ENCODE assay signal across 1 cellular context in the genomic region with DNA sequence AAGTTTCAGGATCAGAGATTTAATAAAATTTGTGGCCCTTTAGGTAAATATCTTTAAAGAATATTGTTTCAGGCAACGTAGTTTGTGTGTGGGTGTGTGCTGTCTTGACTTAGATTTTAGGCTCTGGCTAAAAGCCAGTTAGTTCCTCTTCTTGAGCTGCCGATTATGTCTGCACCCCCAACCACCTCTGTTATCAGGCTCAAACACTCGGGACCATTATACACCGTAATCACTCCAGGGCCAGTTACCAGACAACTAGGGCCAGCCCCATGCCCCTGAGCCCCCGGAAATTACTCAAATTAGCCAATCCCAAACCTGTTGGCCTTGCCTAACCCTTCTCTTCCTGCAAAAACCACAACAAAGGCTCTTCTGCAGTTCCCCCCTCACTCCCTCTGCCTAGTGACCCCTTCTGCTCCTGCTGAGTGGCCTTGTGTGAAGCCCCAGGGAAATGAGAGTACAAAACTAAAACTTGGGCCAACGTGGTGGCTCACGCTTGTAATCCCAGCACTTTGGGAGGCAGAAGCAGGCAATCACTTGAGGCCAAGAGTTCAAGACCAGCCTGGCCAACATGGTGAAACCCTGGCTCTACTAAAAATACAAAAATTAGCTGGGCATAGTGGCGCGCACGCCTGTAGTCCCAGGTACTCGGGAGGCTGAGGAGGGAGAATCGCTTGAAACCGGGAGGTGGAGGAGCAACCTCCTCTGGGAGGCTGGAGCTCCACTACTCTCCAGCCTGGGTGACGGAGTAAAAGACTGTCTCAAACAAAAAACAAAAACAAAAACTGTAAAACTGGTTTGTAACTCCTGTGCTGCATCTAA.
TF ChIP-seq lines count a peak whose summit lies in the region.

No MANE protein-coding gene starts in this region.

TF ChIP-seq in HepG2, 621 proteins besides CTCF, POLR2A, EP300 and RAD21 (continued from another document and continues in another):
- TF ChIP-seq, protein P1, sequence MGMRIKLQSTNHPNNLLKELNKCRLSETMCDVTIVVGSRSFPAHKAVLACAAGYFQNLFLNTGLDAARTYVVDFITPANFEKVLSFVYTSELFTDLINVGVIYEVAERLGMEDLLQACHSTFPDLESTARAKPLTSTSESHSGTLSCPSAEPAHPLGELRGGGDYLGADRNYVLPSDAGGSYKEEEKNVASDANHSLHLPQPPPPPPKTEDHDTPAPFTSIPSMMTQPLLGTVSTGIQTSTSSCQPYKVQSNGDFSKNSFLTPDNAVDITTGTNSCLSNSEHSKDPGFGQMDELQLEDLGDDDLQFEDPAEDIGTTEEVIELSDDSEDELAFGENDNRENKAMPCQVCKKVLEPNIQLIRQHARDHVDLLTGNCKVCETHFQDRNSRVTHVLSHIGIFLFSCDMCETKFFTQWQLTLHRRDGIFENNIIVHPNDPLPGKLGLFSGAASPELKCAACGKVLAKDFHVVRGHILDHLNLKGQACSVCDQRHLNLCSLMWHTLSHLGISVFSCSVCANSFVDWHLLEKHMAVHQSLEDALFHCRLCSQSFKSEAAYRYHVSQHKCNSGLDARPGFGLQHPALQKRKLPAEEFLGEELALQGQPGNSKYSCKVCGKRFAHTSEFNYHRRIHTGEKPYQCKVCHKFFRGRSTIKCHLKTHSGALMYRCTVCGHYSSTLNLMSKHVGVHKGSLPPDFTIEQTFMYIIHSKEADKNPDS (CRISPR knock-in tag; IDR thresholded peaks at IDR 0.05): no peak
- TF ChIP-seq ETS1 (CRISPR knock-in tag; IDR thresholded peaks at IDR 0.05) (no peak), ZFX (CRISPR knock-in tag; IDR thresholded peaks at IDR 0.05; ENCODE audit: low read depth) (peak; percentile 42; the same call in 1 of the 2 replicates), ZNF337 (CRISPR knock-in tag; IDR thresholded peaks at IDR 0.05; ENCODE audit: borderline replicate concordance, low read depth) (no peak), FOXC1 (CRISPR knock-in tag; IDR thresholded peaks at IDR 0.05; ENCODE audit: borderline replicate concordance) (peak; percentile 58; the same call in 1 of the 2 replicates), E2F2 (CRISPR knock-in tag; IDR thresholded peaks at IDR 0.05; ENCODE audit: borderline replicate concordance) (no peak), ZNF260 (CRISPR knock-in tag; IDR thresholded peaks at IDR 0.05; ENCODE audit: borderline replicate concordance, low read depth) (no peak), ZNF33A (CRISPR knock-in tag; IDR thresholded peaks at IDR 0.05; ENCODE audit: borderline replicate concordance) (no peak), NCOA1 (CRISPR knock-in tag; IDR thresholded peaks at IDR 0.05) (no peak), POLR2AphosphoS5 (IDR thresholded peaks at IDR 0.05; ENCODE audit: low read depth, low read length) (no peak), ZBTB7B (CRISPR knock-in tag; IDR thresholded peaks at IDR 0.05) (peak; percentile 58; the same call in 1 of the 2 replicates), NAIF1 (CRISPR knock-in tag; IDR thresholded peaks at IDR 0.05; ENCODE audit: borderline replicate concordance) (no peak), GLI4 (CRISPR knock-in tag; IDR thresholded peaks at IDR 0.05; ENCODE audit: borderline replicate concordance) (no peak), KLF15 (CRISPR knock-in tag; IDR thresholded peaks at IDR 0.05; ENCODE audit: borderline replicate concordance) (no peak), ZNF564 (CRISPR knock-in tag; IDR thresholded peaks at IDR 0.05) (no peak), ZNF160 (CRISPR knock-in tag; IDR thresholded peaks at IDR 0.05) (no peak), ZBTB4 (CRISPR knock-in tag; IDR thresholded peaks at IDR 0.05; ENCODE audit: borderline replicate concordance) (no peak), JUND (CRISPR knock-in tag; IDR thresholded peaks at IDR 0.05) (no peak), ZNF777 (CRISPR knock-in tag; IDR thresholded peaks at IDR 0.05) (no peak), PHB2 (IDR thresholded peaks at IDR 0.05; ENCODE audit: partially characterized antibody) (no peak), HMGA1 (CRISPR knock-in tag; conservative IDR thresholded peaks at IDR 0.05) (no peak), RCOR2 (CRISPR knock-in tag; IDR thresholded peaks at IDR 0.05) (peak; percentile 67), ZNF317 (CRISPR knock-in tag; IDR thresholded peaks at IDR 0.05) (no peak), ATM (IDR thresholded peaks at IDR 0.05; ENCODE audit: borderline replicate concordance) (no peak), THYN1 (CRISPR knock-in tag; IDR thresholded peaks at IDR 0.05; ENCODE audit: borderline replicate concordance, low read depth) (no peak), NFE2L2 (IDR thresholded peaks at IDR 0.05; ENCODE audit: low read length) (no peak)
- TF ChIP-seq, protein P2, sequence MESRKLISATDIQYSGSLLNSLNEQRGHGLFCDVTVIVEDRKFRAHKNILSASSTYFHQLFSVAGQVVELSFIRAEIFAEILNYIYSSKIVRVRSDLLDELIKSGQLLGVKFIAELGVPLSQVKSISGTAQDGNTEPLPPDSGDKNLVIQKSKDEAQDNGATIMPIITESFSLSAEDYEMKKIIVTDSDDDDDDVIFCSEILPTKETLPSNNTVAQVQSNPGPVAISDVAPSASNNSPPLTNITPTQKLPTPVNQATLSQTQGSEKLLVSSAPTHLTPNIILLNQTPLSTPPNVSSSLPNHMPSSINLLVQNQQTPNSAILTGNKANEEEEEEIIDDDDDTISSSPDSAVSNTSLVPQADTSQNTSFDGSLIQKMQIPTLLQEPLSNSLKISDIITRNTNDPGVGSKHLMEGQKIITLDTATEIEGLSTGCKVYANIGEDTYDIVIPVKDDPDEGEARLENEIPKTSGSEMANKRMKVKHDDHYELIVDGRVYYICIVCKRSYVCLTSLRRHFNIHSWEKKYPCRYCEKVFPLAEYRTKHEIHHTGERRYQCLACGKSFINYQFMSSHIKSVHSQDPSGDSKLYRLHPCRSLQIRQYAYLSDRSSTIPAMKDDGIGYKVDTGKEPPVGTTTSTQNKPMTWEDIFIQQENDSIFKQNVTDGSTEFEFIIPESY (CRISPR knock-in tag; IDR thresholded peaks at IDR 0.05): 0 out of 2 replicates have a peak, but pooled peaks have one; percentile 19
- TF ChIP-seq, protein P3, sequence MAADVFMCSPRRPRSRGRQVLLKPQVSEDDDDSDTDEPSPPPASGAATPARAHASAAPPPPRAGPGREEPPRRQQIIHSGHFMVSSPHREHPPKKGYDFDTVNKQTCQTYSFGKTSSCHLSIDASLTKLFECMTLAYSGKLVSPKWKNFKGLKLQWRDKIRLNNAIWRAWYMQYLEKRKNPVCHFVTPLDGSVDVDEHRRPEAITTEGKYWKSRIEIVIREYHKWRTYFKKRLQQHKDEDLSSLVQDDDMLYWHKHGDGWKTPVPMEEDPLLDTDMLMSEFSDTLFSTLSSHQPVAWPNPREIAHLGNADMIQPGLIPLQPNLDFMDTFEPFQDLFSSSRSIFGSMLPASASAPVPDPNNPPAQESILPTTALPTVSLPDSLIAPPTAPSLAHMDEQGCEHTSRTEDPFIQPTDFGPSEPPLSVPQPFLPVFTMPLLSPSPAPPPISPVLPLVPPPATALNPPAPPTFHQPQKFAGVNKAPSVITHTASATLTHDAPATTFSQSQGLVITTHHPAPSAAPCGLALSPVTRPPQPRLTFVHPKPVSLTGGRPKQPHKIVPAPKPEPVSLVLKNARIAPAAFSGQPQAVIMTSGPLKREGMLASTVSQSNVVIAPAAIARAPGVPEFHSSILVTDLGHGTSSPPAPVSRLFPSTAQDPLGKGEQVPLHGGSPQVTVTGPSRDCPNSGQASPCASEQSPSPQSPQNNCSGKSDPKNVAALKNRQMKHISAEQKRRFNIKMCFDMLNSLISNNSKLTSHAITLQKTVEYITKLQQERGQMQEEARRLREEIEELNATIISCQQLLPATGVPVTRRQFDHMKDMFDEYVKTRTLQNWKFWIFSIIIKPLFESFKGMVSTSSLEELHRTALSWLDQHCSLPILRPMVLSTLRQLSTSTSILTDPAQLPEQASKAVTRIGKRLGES (CRISPR knock-in tag; IDR thresholded peaks at IDR 0.05; ENCODE audit: borderline replicate concordance): no peak
- TF ChIP-seq, protein P4, sequence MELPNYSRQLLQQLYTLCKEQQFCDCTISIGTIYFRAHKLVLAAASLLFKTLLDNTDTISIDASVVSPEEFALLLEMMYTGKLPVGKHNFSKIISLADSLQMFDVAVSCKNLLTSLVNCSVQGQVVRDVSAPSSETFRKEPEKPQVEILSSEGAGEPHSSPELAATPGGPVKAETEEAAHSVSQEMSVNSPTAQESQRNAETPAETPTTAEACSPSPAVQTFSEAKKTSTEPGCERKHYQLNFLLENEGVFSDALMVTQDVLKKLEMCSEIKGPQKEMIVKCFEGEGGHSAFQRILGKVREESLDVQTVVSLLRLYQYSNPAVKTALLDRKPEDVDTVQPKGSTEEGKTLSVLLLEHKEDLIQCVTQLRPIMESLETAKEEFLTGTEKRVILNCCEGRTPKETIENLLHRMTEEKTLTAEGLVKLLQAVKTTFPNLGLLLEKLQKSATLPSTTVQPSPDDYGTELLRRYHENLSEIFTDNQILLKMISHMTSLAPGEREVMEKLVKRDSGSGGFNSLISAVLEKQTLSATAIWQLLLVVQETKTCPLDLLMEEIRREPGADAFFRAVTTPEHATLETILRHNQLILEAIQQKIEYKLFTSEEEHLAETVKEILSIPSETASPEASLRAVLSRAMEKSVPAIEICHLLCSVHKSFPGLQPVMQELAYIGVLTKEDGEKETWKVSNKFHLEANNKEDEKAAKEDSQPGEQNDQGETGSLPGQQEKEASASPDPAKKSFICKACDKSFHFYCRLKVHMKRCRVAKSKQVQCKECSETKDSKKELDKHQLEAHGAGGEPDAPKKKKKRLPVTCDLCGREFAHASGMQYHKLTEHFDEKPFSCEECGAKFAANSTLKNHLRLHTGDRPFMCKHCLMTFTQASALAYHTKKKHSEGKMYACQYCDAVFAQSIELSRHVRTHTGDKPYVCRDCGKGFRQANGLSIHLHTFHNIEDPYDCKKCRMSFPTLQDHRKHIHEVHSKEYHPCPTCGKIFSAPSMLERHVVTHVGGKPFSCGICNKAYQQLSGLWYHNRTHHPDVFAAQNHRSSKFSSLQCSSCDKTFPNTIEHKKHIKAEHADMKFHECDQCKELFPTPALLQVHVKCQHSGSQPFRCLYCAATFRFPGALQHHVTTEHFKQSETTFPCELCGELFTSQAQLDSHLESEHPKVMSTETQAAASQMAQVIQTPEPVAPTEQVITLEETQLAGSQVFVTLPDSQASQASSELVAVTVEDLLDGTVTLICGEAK (IDR thresholded peaks at IDR 0.05): no peak
- TF ChIP-seq, protein P4 (CRISPR knock-in tag; IDR thresholded peaks at IDR 0.05): no peak; the same call in 1 of the 2 replicates
